ENCODE assay signal across 9 cellular contexts in genomic region chr2:169304689-169305088, GRCh38. TPM values are rescaled to one million over a fixed set of nuclear protein-coding genes. Genes with fewer than 3 reads are reported as not detected.
"Had no signal": no experiment of that assay in that cellular context is flagged by ENCODE, and none has a peak within 500 bp of the region (broad histone marks: within the 10 kb centered on the region; RNA-seq: fewer than 3 reads in every experiment).

No MANE protein-coding gene starts in this region.

RNA-seq across cellular contexts. Expression of gene LRP2, which starts 57.6 kb away (rescaled TPM):
- total RNA-seq: naive thymus-derived CD8-positive, alpha-beta T cell; natural killer cell; osteoblast; posterior vena cava; spleen had no signal
- polyA plus RNA-seq: naive thymus-derived CD4-positive, alpha-beta T cell; naive thymus-derived CD8-positive, alpha-beta T cell; psoas muscle; sigmoid colon; smooth muscle cell; spleen had no signal
